Comparison of ENCODE assay signal across 22 cellular contexts in genomic region chr12:123134265-123134664, GRCh38. TPM values are rescaled to one million over a fixed set of nuclear protein-coding genes. Genes with fewer than 3 reads are reported as not detected.
DNase-seq lines count a peak whose midpoint lies in the region; ATAC-seq and TF ChIP-seq lines count a peak whose summit lies in the region.
"Had no signal": no experiment of that assay in that cellular context is flagged by ENCODE, and none has a peak within 500 bp of the region (broad histone marks: within the 10 kb centered on the region; RNA-seq: fewer than 3 reads in every experiment).

No MANE protein-coding gene starts in this region.

- peaks cover 24% of the 10 kb centered on the region for H3K4me1 ChIP-seq in Panc1 (ENCODE audit: control insufficient read depth, insufficient read depth, low read length)
- H3K4me1 ChIP-seq in left lung: peaks cover 21 to 25% of the 10 kb centered on the region in 2 donors
- peaks cover 34 to 45% of the 10 kb centered on the region in 2 donors for H3K4me1 ChIP-seq in thyroid gland
- H3K4me1 ChIP-seq: pancreas, uterus had no signal

- TF ChIP-seq CTCF in Panc1 (IDR thresholded peaks at IDR 0.05) (no peak), left lung (IDR thresholded peaks at IDR 0.05) (no peak), thyroid gland (IDR thresholded peaks at IDR 0.05) (no peak)

- no peaks in the 10 kb centered on the region for H3K27me3 ChIP-seq in Panc1 (ENCODE audit: control insufficient read depth, insufficient read depth, low read length)
- H3K27me3 ChIP-seq in left lung: no peaks in the 10 kb centered on the region
- no peaks in the 10 kb centered on the region for H3K27me3 ChIP-seq in thyroid gland
- H3K27me3 ChIP-seq: esophagus muscularis mucosa, pancreas, right lobe of liver, uterus had no signal

- H3K27ac ChIP-seq in Panc1 (ENCODE audit: low read length) (peak overlapping the region; percentile 48; the same call in 1 of the 2 replicates), left lung (peak overlapping the region in 1 of 2 donors; percentile 37), thyroid gland (peak overlapping the region; percentile 55 to 76 (median 73))
- H3K27ac ChIP-seq: GM23248, pancreas, right lobe of liver, uterus had no signal

- H3K36me3 ChIP-seq in Panc1 (ENCODE audit: control insufficient read depth, insufficient read depth, low read length) (no peaks in the 10 kb centered on the region), left lung (no peaks in the 10 kb centered on the region), thyroid gland (no peaks in the 10 kb centered on the region)
- H3K36me3 ChIP-seq: pancreas, right lobe of liver, uterus had no signal

- ATAC-seq in Panc1 (no peak), left lung (peak; percentile 66)
- ATAC-seq: natural killer cell treated with Interleukin-12 subunit alpha and Interleukin-12 subunit beta and Interleukin-15 and Interleukin-18, amount 100 ng/mL, for 72 hours; pancreas; right lobe of liver had no signal

- 48 to 50% methylated on average over 9 of the region's 9 CpGs for WGBS in thyroid gland, 2 donors

- POLR2A ChIA-PET in Panc1 (lab: Charles Lee): interaction anchor here (0.7 kb wide), 1 partner anchor 285 kb away, joined by 4 read pairs; no protein-coding TSS in a partner anchor

- in situ Hi-C loops in Panc1 (cut with HindIII; ENCODE audit: low pct_unique_long_range_greater_than_20kb, low sequenced_read_pairs): no loop called here

- H3K9me3 ChIP-seq in Panc1 (ENCODE audit: control insufficient read depth, insufficient read depth, low read depth, low read length): no peaks in the 10 kb centered on the region
- H3K9me3 ChIP-seq in left lung: no peaks in the 10 kb centered on the region
- no peaks in the 10 kb centered on the region for H3K9me3 ChIP-seq in thyroid gland
- H3K9me3 ChIP-seq: esophagus muscularis mucosa, pancreas, right lobe of liver, SK-N-SH, uterus had no signal

- intact Hi-C loops in Panc1 (cut with micrococcal nuclease; ENCODE audit: unreplicated experiment): no loop called here
- intact Hi-C loops in left lung (cut with DNase I): no loop called here
- intact Hi-C loops in thyroid gland (cut with DNase I): no loop called here

- no peak overlapping the region for H3K4me3 ChIP-seq in Panc1 (ENCODE audit: low read depth in 2 of 2, low read length in 2 of 2)
- H3K4me3 ChIP-seq in left lung: no peak overlapping the region
- H3K4me3 ChIP-seq in thyroid gland (replicated peaks in 1 of 3): no peak overlapping the region
- H3K4me3 ChIP-seq: esophagus muscularis mucosa, GM23248, pancreas, right lobe of liver, uterus had no signal

- BruUV-seq in Panc1 (replicated peaks; lab: Mats Ljungman, UMichigan): no TSS peak

- peak; percentile 53 for DNase-seq in Daoy (ENCODE audit: low read depth)
- no peak for DNase-seq in Panc1 (ENCODE audit: low read depth, low spot score)
- DNase-seq in left lung: peak in 1 of 2 donors; percentile 63
- peak; percentile 84 for DNase-seq in thyroid gland
- DNase-seq in NCI-H526 (lab: John Stamatoyannopoulos, UW): no peak
- no peak for DNase-seq in COLO668 (lab: John Stamatoyannopoulos, UW; ENCODE audit: unreplicated experiment)
- no peak for DNase-seq in 8988T
- DNase-seq: activated CD4-positive, alpha-beta T cell treated with anti-CD3 and anti-CD28 coated beads, Interleukin-2, amount 50 U/mL, for 4 hours; activated CD8-positive, alpha-beta memory T cell treated with anti-CD3 and anti-CD28 coated beads, Interleukin-2, amount 50 U/mL, for 48 hours; CD8-positive, alpha-beta memory T cell; GM23248; HFFc6; Kasumi-1; NCI-H1048; NCI-H187 treated with DMSO at 0.1 percent for 48 hours; NCI-H446 treated with DMSO at 0.1 percent for 48 hours; pancreas; SK-N-SH; uterus had no signal

- CTCF ChIA-PET in Panc1 (lab: Charles Lee): no interaction called here

- TF ChIP-seq POLR2A in thyroid gland (IDR thresholded peaks at IDR 0.05): peak in 1 of 2 donors; percentile 18

RNA-seq across cellular contexts. Expression of gene PITPNM2, which starts 16.6 kb away (rescaled TPM):
- total RNA-seq in Daoy (2014; rRNA removed; shearing (Covaris generic)): 1.1 and 1.4 TPM in 2 replicates
- total RNA-seq in Panc1 (2021; ENCODE audit: unreplicated experiment): 26.4 TPM
- polyA plus RNA-seq in Panc1 (2012; ENCODE audit: insufficient read length): 25.3 TPM
- 10 to 100 TPM; 22.8 to 30.8 TPM for total RNA-seq in left lung
- 10 to 100 TPM in 2 of 4 donors, 1 to 10 TPM in 2; 4.1 to 22.4 (median 9.3) TPM for total RNA-seq in thyroid gland

Comparison
In these comparisons a context has a peak if more than half of its experiments do, and no peak if none do; other contexts are left out.
1. DNase-seq: peak in Daoy (single experiment) and thyroid gland (2 of 2); none in Panc1 (single experiment), NCI-H526 (0 of 2), COLO668 (single experiment) and 8988T (single experiment).